8 cellular contexts compared by ENCODE assay signal in the genomic region with DNA sequence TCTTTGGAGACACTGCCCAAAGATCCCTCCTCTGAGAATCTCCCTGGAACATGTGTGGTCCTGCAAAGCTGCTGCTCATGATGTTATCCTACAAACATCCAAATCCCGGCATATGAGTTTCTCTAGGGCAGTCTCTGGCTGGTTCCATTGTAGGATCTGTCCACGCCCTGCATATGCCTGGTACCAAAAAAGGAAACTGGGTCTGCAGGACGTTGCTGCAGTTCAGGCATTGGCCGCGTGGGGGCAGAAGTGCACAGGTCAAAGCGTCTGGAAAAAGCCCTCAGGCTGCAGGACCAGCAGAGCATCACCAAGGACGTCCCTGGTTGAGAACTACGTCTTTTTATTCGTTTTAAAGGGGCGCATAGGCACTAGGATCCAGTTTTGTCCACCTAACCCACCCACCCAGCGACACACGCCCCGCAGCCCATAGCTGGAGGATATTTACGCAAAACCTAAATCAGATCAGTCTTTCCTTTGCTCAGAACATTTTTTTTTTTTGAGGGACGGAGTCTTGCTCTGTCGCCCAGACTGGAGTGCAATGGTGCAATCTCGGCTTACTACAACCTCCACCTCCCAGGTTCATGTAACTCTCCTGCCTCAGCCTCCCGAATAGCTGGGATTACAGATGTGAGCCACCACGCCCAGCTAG. TPM values are rescaled to one million over a fixed set of nuclear protein-coding genes. Genes with fewer than 3 reads are reported as not detected.
DNase-seq lines count a peak whose midpoint lies in the region; ATAC-seq, FAIRE-seq and TF ChIP-seq lines count a peak whose summit lies in the region.

No MANE protein-coding gene starts in this region.

- BruUV-seq in Caco-2 (replicated peaks; lab: Mats Ljungman, UMichigan) = no TSS peak

- no peaks in the 10 kb centered on the region for H3K4me1 Mint-ChIP-seq in Caco-2 (ENCODE audit: low read depth, unreplicated experiment)

- H3K9ac ChIP-seq in NT2/D1 (ENCODE audit: insufficient read length, low read depth) = no peak overlapping the region
- H3K9ac ChIP-seq in H1 (replicated peaks in 1 of 4; ENCODE audit: extremely low read depth in 1 of 4, low read depth in 3 of 4, low read length in 3 of 4) = no peak overlapping the region
- peak overlapping the region; percentile 67 for H3K9ac ChIP-seq in mesenchymal stem cell (ENCODE audit: low read length)

- H3K4me3 ChIP-seq in Caco-2 (ENCODE audit: low read depth, low read length) (no peak overlapping the region), NT2/D1 (ENCODE audit: insufficient read length, low read depth) (no peak overlapping the region), H1 (ENCODE audit: extremely low read depth in 1 of 4, insufficient read depth in 2 of 4, low read depth in 3 of 4, low read length in 4 of 4) (no peak overlapping the region), mesenchymal stem cell (ENCODE audit: insufficient read depth in 1 of 2, low read depth in 1 of 2, low read length in 2 of 2) (no peak overlapping the region)

- FAIRE-seq in H1 (lab: Jason Lieb, UNC) = peak; percentile 93

- intact Hi-C loops in Caco-2 (cut with micrococcal nuclease; ENCODE audit: unreplicated experiment) = loop anchor here (1.0 kb wide), 1 partner anchor 108 kb away; no protein-coding TSS in a partner anchor

- no peak overlapping the region for H3K4ac ChIP-seq in H1 (replicated peaks; ENCODE audit: insufficient read length, low read depth, low read length)
- no peak overlapping the region for H3K4ac ChIP-seq in mesenchymal stem cell (ENCODE audit: low read depth in 1 of 2, low read length in 2 of 2)

- H3K9me3 ChIP-seq in Caco-2 = no peaks in the 10 kb centered on the region
- H3K9me3 ChIP-seq in NT2/D1 (ENCODE audit: insufficient read depth, low read length) = no peaks in the 10 kb centered on the region
- H3K9me3 ChIP-seq in H1 (ENCODE audit: insufficient read depth in 2 of 2, low read depth in 1 of 2, low read length in 1 of 2) = no peaks in the 10 kb centered on the region
- H3K9me3 ChIP-seq in mesenchymal stem cell (ENCODE audit: control insufficient read depth, low read length) = no peaks in the 10 kb centered on the region

- no peaks in the 10 kb centered on the region for H3K36me3 Mint-ChIP-seq in Caco-2 (ENCODE audit: insufficient read depth, unreplicated experiment)

- DNase-seq in Caco-2 (peak; percentile 82 to 90), HuH-7.5 (ENCODE audit: low spot score) (peak; percentile 87), NT2/D1 (ENCODE audit: low read depth, low spot score) (peak; percentile 82), H1 (ENCODE audit: low read depth in 1 of 2, low spot score in 2 of 2) (peak; percentile 77 to 99), mesenchymal stem cell (peak; percentile 82)
- peak; percentile 77 to 81 for DNase-seq in activated CD8-positive, alpha-beta memory T cell treated with anti-CD3 and anti-CD28 coated beads for 4 hours (ENCODE audit: low read depth in 2 of 2)
- DNase-seq in stimulated activated CD8-positive, alpha-beta memory T cell treated with anti-CD3 and anti-CD28 coated beads, Interleukin-15, amount 100 ng/mL, for 1 hour (ENCODE audit: low read depth) = peak; percentile 95

- TF ChIP-seq POLR2A in H1 (IDR thresholded peaks at IDR 0.05; ENCODE audit: control extremely low read depth in 1 of 2, low read depth in 2 of 2, low read length in 2 of 2) = no peak

- CTCF ChIA-PET in Caco-2 (lab: Charles Lee) (interaction anchor here (0.5 to 0.7 kb wide), 2 partner anchors 38 to 382 kb away, joined by 3 to 5 read pairs; no protein-coding TSS in a partner anchor), H1 (lab: Charles Lee; ENCODE audit: partially characterized antibody) (interaction anchor here (0.6 to 3.0 kb wide), 23 partner anchors 9 to 1936 kb away, joined by 3 to 14 read pairs (median 3); a partner anchor contains a TSS)

- H3K27ac Mint-ChIP-seq in Caco-2 (ENCODE audit: unreplicated experiment) = no peak overlapping the region

- TF ChIP-seq CTCF in Caco-2 (IDR thresholded peaks at IDR 0.05; ENCODE audit: insufficient read depth in 1 of 2, low read depth in 1 of 2, low read length in 1 of 2, severe bottlenecking in 1 of 2, unreplicated experiment in 1 of 2) = peak; percentile 80 to 82
- TF ChIP-seq CTCF in H1 (IDR thresholded peaks at IDR 0.05; ENCODE audit: control extremely low read depth in 1 of 3, insufficient read depth in 1 of 3, low read depth in 1 of 3, low read length in 3 of 3) = peak; percentile 94 to 99 (median 96)

- H4K91ac ChIP-seq in H1 (replicated peaks; ENCODE audit: insufficient read length, low read length) (no peak overlapping the region), mesenchymal stem cell (ENCODE audit: low read length) (no peak overlapping the region)

- ATAC-seq in GM18868 (IDR thresholded peaks at IDR 0.05; ENCODE audit: unreplicated experiment) = no peak

- TF ChIP-seq EP300 in H1 (IDR thresholded peaks at IDR 0.05; ENCODE audit: borderline replicate concordance in 1 of 2, low read depth in 2 of 2, low read length in 2 of 2) = no peak

- no peaks in the 10 kb centered on the region for H3K23me2 ChIP-seq in H1 (ENCODE audit: low read depth, low read length)

- H2BK12ac ChIP-seq in H1 (ENCODE audit: low read depth, low read length) = no peak overlapping the region
- H2BK12ac ChIP-seq in mesenchymal stem cell (ENCODE audit: low read length in 2 of 2) = no peak overlapping the region

- H2BK120ac ChIP-seq in H1 (replicated peaks; ENCODE audit: low read depth, low read length) = no peak overlapping the region
- no peak overlapping the region for H2BK120ac ChIP-seq in mesenchymal stem cell (ENCODE audit: low read depth, low read length)

- TF ChIP-seq RAD21 in H1 (IDR thresholded peaks at IDR 0.05 in 1 of 2, conservative IDR thresholded peaks at IDR 0.05 in 1 of 2; ENCODE audit: low read depth in 2 of 2, low read length in 2 of 2) = peak; percentile 95 to 96

- no peaks in the 10 kb centered on the region for H3K4me1 ChIP-seq in Caco-2
- no peaks in the 10 kb centered on the region for H3K4me1 ChIP-seq in NT2/D1 (ENCODE audit: insufficient read depth, insufficient read length)
- no peaks in the 10 kb centered on the region for H3K4me1 ChIP-seq in H1 (replicated peaks in 1 of 4; ENCODE audit: control insufficient read depth in 3 of 4, insufficient read depth in 4 of 4, low read length in 3 of 4)
- no peaks in the 10 kb centered on the region for H3K4me1 ChIP-seq in mesenchymal stem cell (ENCODE audit: control insufficient read depth, insufficient read depth, low read depth, low read length)

- H3K36me3 ChIP-seq in Caco-2 (ENCODE audit: control insufficient read depth, insufficient read depth, low read length) (no peaks in the 10 kb centered on the region), NT2/D1 (ENCODE audit: insufficient read depth, insufficient read length, low read length) (no peaks in the 10 kb centered on the region), H1 (ENCODE audit: control insufficient read depth in 2 of 4, insufficient read depth in 4 of 4, low read length in 3 of 4) (no peaks in the 10 kb centered on the region), mesenchymal stem cell (ENCODE audit: control insufficient read depth in 1 of 2, insufficient read depth in 2 of 2, low read depth in 1 of 2, low read length in 2 of 2) (no peaks in the 10 kb centered on the region)

- H3K56ac ChIP-seq in H1 (replicated peaks; ENCODE audit: insufficient read length, low read depth, low read length) = no peak overlapping the region

- H3K27me3 ChIP-seq in Caco-2 (replicated peaks; ENCODE audit: control insufficient read depth, insufficient read depth, low read length) = no peaks in the 10 kb centered on the region
- no peaks in the 10 kb centered on the region for H3K27me3 ChIP-seq in NT2/D1 (ENCODE audit: insufficient read depth, insufficient read length)
- no peaks in the 10 kb centered on the region for H3K27me3 ChIP-seq in H1 (replicated peaks in 1 of 4; ENCODE audit: control insufficient read depth in 3 of 4, extremely low read depth in 1 of 4, insufficient read depth in 3 of 4, low read length in 3 of 4)
- no peaks in the 10 kb centered on the region for H3K27me3 ChIP-seq in mesenchymal stem cell (ENCODE audit: control insufficient read depth in 1 of 2, insufficient read depth in 1 of 2, low read length in 2 of 2)

- no peak overlapping the region for H3K14ac ChIP-seq in H1 (ENCODE audit: insufficient read length)
- no peak overlapping the region for H3K14ac ChIP-seq in mesenchymal stem cell (ENCODE audit: low read length in 2 of 2)

- H2AFZ ChIP-seq in H1 (ENCODE audit: low read length) (no peak overlapping the region), mesenchymal stem cell (ENCODE audit: low read depth, low read length) (no peak overlapping the region)

- H4K8ac ChIP-seq in H1 (ENCODE audit: extremely low read depth, insufficient read depth, low read length) (no peak overlapping the region), mesenchymal stem cell (ENCODE audit: low read length) (no peak overlapping the region)

- H3K27ac ChIP-seq in H1 (ENCODE audit: low read depth, low read length) (no peak overlapping the region), mesenchymal stem cell (ENCODE audit: low read length, poor library complexity, severe bottlenecking) (no peak overlapping the region)

- no peaks in the 10 kb centered on the region for H3K27me3 Mint-ChIP-seq in Caco-2 (ENCODE audit: insufficient read depth, unreplicated experiment)

- 36% methylated on average over 19 of the region's 19 CpGs; no CpG with 5 or more reads in 1 of the 2 experiments for WGBS in H1 (ENCODE audit: extremely low coverage in 1 of 2, insufficient coverage in 1 of 2, insufficient read length in 1 of 2, insufficient replicate concordance in 2 of 2, low coverage in 1 of 2, low lambda C conversion rate in 2 of 2, missing lambda C conversion rate in 1 of 2), 2 experiments
- 26% methylated on average over 19 of the region's 19 CpGs for WGBS in mesenchymal stem cell

- H4K5ac ChIP-seq in H1 (ENCODE audit: insufficient read length, low read depth, low read length) = no peak overlapping the region

- H3K79me2 ChIP-seq in H1 (ENCODE audit: control insufficient read depth in 1 of 2, insufficient read depth in 2 of 2, low read length in 2 of 2) = no peaks in the 10 kb centered on the region

- H2AK5ac ChIP-seq in H1 (ENCODE audit: low read depth, low read length) = no peak overlapping the region
- H2AK5ac ChIP-seq in mesenchymal stem cell (ENCODE audit: low read length, severe bottlenecking) = no peak overlapping the region

- POLR2A ChIA-PET in Caco-2 (lab: Charles Lee) = no interaction called here
- POLR2A ChIA-PET in H1 (lab: Charles Lee; ENCODE audit: partially characterized antibody) = interaction anchor here (0.5 kb wide), 1 partner anchor 22 kb away, joined by 4 read pairs; no protein-coding TSS in a partner anchor

- H4K20me1 ChIP-seq in H1 (replicated peaks in 1 of 2; ENCODE audit: control insufficient read depth in 1 of 2, insufficient read depth in 2 of 2, low read length in 2 of 2) = no peaks in the 10 kb centered on the region

- H3K79me1 ChIP-seq in H1 (ENCODE audit: low read depth, low read length) (no peaks in the 10 kb centered on the region), mesenchymal stem cell (replicated peaks; ENCODE audit: low read length, poor library complexity, severe bottlenecking) (no peaks in the 10 kb centered on the region)

- H2BK5ac ChIP-seq in H1 (ENCODE audit: low read depth, low read length) (no peak overlapping the region), mesenchymal stem cell (ENCODE audit: low read depth, low read length, poor library complexity, severe bottlenecking) (no peak overlapping the region)

- no peaks in the 10 kb centered on the region for H3K9me3 Mint-ChIP-seq in Caco-2 (ENCODE audit: unreplicated experiment)

- no peak overlapping the region for H3K23ac ChIP-seq in H1 (ENCODE audit: insufficient read length)
- no peak overlapping the region for H3K23ac ChIP-seq in mesenchymal stem cell (ENCODE audit: low read length in 2 of 2)

- no peak overlapping the region for H3K4me2 ChIP-seq in H1 (ENCODE audit: insufficient read depth in 1 of 2, low read depth in 2 of 2, low read length in 2 of 2)
- no peak overlapping the region for H3K4me2 ChIP-seq in mesenchymal stem cell (ENCODE audit: low read length, poor library complexity, severe bottlenecking)

- H3K4me3 Mint-ChIP-seq in Caco-2 (ENCODE audit: unreplicated experiment) = no peak overlapping the region

- no peak overlapping the region for H2BK20ac ChIP-seq in H1 (ENCODE audit: low read length)

- no peak overlapping the region for H2BK15ac ChIP-seq in H1 (ENCODE audit: low read length)
- no peak overlapping the region for H2BK15ac ChIP-seq in mesenchymal stem cell (ENCODE audit: low read depth, poor library complexity, severe bottlenecking)

- H3K18ac ChIP-seq in H1 (ENCODE audit: extremely low read depth, low read length) (no peak overlapping the region), mesenchymal stem cell (ENCODE audit: low read depth in 1 of 2, low read length in 2 of 2) (no peak overlapping the region)

RNA-seq across cellular contexts. Expression of a gene that starts 12.9 kb away (rescaled TPM):
- total RNA-seq in Caco-2 (2022) = 11.1 and 11.6 TPM in 2 replicates
- total RNA-seq in H1 (2021; fragmentation: NEBNext Ultra II Directional; extraction: Animal tissue kit (Norgen Biotek cat#: 25700)) = 7.8 and 10.4 TPM in 2 replicates
- 0.89 and 0.91 TPM in 2 replicates for polyA plus RNA-seq in H1 (2011; rRNA removed)
- 1.8 TPM for polyA plus RNA-seq in H1 (2011; cell fraction: cytosol; rRNA removed)
- 2.8 TPM for polyA plus RNA-seq in H1 (2011; cell fraction: nucleus; rRNA removed)
- polyA plus RNA-seq in H1 (2012, experiment 1 of 2) = 2.1 to 3.1 TPM (median 2.2 TPM) in 4 replicates
- 0.37 TPM for polyA plus RNA-seq in H1 (2012, experiment 2 of 2)
- polyA plus RNA-seq in H1 (2013, experiment 1 of 2) = 2.8 TPM
- polyA plus RNA-seq in H1 (2013, experiment 2 of 2) = 2.5 TPM
- 5.0 and 10.0 TPM in 2 replicates for polyA minus RNA-seq in H1 (2011; rRNA and poly(A)+ RNA removed)
- 5.6 TPM for polyA minus RNA-seq in H1 (2011; cell fraction: cytosol; rRNA and poly(A)+ RNA removed)
- polyA minus RNA-seq in H1 (2011; cell fraction: nucleus; rRNA and poly(A)+ RNA removed) = 21.2 TPM
- 2.1 TPM for polyA plus RNA-seq in mesenchymal stem cell (2013, experiment 1 of 2)
- polyA plus RNA-seq in mesenchymal stem cell (2013, experiment 2 of 2) = 2.3 TPM

RNA-seq across cellular contexts. Expression of a gene that starts 46.5 kb away (rescaled TPM):
- 6.1 and 6.3 TPM in 2 replicates for total RNA-seq in Caco-2 (2022)
- 9.0 TPM in 2 replicates for total RNA-seq in H1 (2021; fragmentation: NEBNext Ultra II Directional; extraction: Animal tissue kit (Norgen Biotek cat#: 25700))
- polyA plus RNA-seq in H1 (2011; rRNA removed) = 1.6 and 1.7 TPM in 2 replicates
- polyA plus RNA-seq in H1 (2011; cell fraction: cytosol; rRNA removed) = 1.5 TPM
- 1.4 TPM for polyA plus RNA-seq in H1 (2011; cell fraction: nucleus; rRNA removed)
- 1.2 to 2.3 TPM (median 1.3 TPM) in 4 replicates for polyA plus RNA-seq in H1 (2012, experiment 1 of 2)
- 0.22 TPM for polyA plus RNA-seq in H1 (2012, experiment 2 of 2)
- polyA plus RNA-seq in H1 (2013, experiment 1 of 2) = 2.8 TPM
- polyA plus RNA-seq in H1 (2013, experiment 2 of 2) = 2.8 TPM
- polyA minus RNA-seq in H1 (2011; rRNA and poly(A)+ RNA removed) = 10.6 and 13.2 TPM in 2 replicates
- 6.1 TPM for polyA minus RNA-seq in H1 (2011; cell fraction: cytosol; rRNA and poly(A)+ RNA removed)
- 15.6 TPM for polyA minus RNA-seq in H1 (2011; cell fraction: nucleus; rRNA and poly(A)+ RNA removed)
- polyA plus RNA-seq in mesenchymal stem cell (2013, experiment 1 of 2) = 2.3 TPM
- polyA plus RNA-seq in mesenchymal stem cell (2013, experiment 2 of 2) = 1.9 TPM

RNA-seq across cellular contexts. Expression of a gene that starts 46.6 kb away (rescaled TPM):
- 15.2 and 18.9 TPM in 2 replicates for total RNA-seq in Caco-2 (2022)
- 18.6 and 20.1 TPM in 2 replicates for total RNA-seq in H1 (2021; fragmentation: NEBNext Ultra II Directional; extraction: Animal tissue kit (Norgen Biotek cat#: 25700))
- 3.1 and 4.1 TPM in 2 replicates for polyA plus RNA-seq in H1 (2011; rRNA removed)
- 5.3 TPM for polyA plus RNA-seq in H1 (2011; cell fraction: cytosol; rRNA removed)
- 3.8 TPM for polyA plus RNA-seq in H1 (2011; cell fraction: nucleus; rRNA removed)
- 6.1 to 13.6 TPM (median 9.8 TPM) in 4 replicates for polyA plus RNA-seq in H1 (2012, experiment 1 of 2)
- 0.85 TPM for polyA plus RNA-seq in H1 (2012, experiment 2 of 2)
- 16.6 TPM for polyA plus RNA-seq in H1 (2013, experiment 1 of 2)
- 16.9 TPM for polyA plus RNA-seq in H1 (2013, experiment 2 of 2)
- polyA minus RNA-seq in H1 (2011; rRNA and poly(A)+ RNA removed) = 9.6 and 15.5 TPM in 2 replicates
- polyA minus RNA-seq in H1 (2011; cell fraction: cytosol; rRNA and poly(A)+ RNA removed) = 31.8 TPM
- 16.3 TPM for polyA minus RNA-seq in H1 (2011; cell fraction: nucleus; rRNA and poly(A)+ RNA removed)
- polyA plus RNA-seq in mesenchymal stem cell (2013, experiment 1 of 2) = 12.1 TPM
- 13.4 TPM for polyA plus RNA-seq in mesenchymal stem cell (2013, experiment 2 of 2)
